ENCODE assay signal across 10 cellular contexts in the genomic region with DNA sequence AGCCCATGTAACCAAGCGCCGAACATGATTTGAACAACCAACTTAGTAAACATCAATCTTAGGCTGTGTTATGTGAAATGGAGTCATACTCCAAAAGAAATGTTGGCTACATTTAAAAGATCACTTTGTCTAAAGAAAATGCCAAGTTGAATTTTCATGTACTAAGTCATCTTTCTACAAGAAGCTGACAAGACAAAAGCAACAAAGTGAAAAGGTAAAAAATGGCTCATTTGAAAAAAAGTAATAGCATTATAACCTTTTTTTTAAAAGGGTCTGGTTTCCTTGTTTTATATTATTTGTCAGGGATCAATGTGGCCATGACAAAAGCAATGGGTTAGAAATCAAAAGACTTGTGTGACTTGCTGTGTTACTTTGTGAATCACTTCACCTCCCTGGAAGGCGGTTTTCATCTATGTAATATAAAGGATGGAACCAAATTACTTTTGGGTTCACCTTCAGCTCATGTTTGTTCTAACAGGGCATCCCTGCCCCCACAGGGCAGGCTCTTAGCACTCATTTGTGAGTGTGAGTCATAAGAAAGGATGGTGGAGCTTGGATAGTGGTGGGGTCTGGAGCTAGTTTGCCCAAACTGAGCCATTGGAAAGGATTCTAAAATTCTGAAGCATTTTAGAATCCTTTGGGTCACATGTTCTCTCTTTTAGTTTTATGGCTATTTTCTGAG.
DNase-seq lines count a peak whose midpoint lies in the region; TF ChIP-seq lines count a peak whose summit lies in the region.
"Had no signal": no experiment of that assay in that cellular context is flagged by ENCODE, and none has a peak within 500 bp of the region (broad histone marks: within the 10 kb centered on the region; RNA-seq: fewer than 3 reads in every experiment).

No MANE protein-coding gene starts in this region.

- peak overlapping the region; percentile 30 for H3K4me3 Mint-ChIP-seq in activated naive CD8-positive, alpha-beta T cell
- H3K4me3 Mint-ChIP-seq: immature natural killer cell had no signal

- no peak overlapping the region for H3K4me3 ChIP-seq in urinary bladder (ENCODE audit: low read depth, low read length)

- in situ Hi-C loops in GM13977 (cut with MboI; ENCODE audit: low pct_unique_long_range_greater_than_20kb, low sequenced_read_pairs, unreplicated experiment) = loop anchor here (25.0 kb wide), 1 partner anchor 281 kb away; the partner anchor contains the start of gene MAML2

- DNase-seq in activated CD8-positive, alpha-beta memory T cell treated with anti-CD3 and anti-CD28 coated beads, Interleukin-2, amount 50 U/mL, for 4 hours = peak; percentile 52
- DNase-seq in activated CD8-positive, alpha-beta memory T cell treated with anti-CD3 and anti-CD28 coated beads for 24 hours = no peak
- DNase-seq in kidney tubule cell (ENCODE audit: low spot score) (peak; percentile 61), dermis blood vessel endothelial cell (no peak), GM13977 (ENCODE audit: low spot score) (no peak), NOMO-1 treated with DMSO at 0.1 percent for 48 hours (lab: John Stamatoyannopoulos, UW; ENCODE audit: unreplicated experiment) (no peak)
- DNase-seq: immature natural killer cell had no signal

- H3K9me3 Mint-ChIP-seq in activated naive CD8-positive, alpha-beta T cell (ENCODE audit: low read depth) = no peaks in the 10 kb centered on the region
- H3K9me3 Mint-ChIP-seq: immature natural killer cell had no signal

- no peaks in the 10 kb centered on the region for H3K4me1 ChIP-seq in urinary bladder (ENCODE audit: insufficient read depth)

- no peaks in the 10 kb centered on the region for H3K36me3 ChIP-seq in urinary bladder (ENCODE audit: insufficient read depth)

- WGBS in urinary bladder = 81% methylated on average over 3 of the region's 3 CpGs

- peaks cover 79% of the 10 kb centered on the region for H3K4me1 Mint-ChIP-seq in activated naive CD8-positive, alpha-beta T cell (ENCODE audit: low read depth)

- peak overlapping the region; percentile 18 for H3K27ac ChIP-seq in urinary bladder (ENCODE audit: low read depth)
- H3K27ac ChIP-seq: C4-2B had no signal

- TF ChIP-seq CTCF in GM13977 (IDR thresholded peaks at IDR 0.05; ENCODE audit: extremely low read depth, insufficient read depth, missing control alignments) = no peak

- H3K27ac Mint-ChIP-seq in activated naive CD8-positive, alpha-beta T cell = peak overlapping the region; percentile 59
- H3K27ac Mint-ChIP-seq: immature natural killer cell had no signal

- no peaks in the 10 kb centered on the region for H3K27me3 Mint-ChIP-seq in activated naive CD8-positive, alpha-beta T cell

- H3K36me3 Mint-ChIP-seq in activated naive CD8-positive, alpha-beta T cell = peaks cover 32% of the 10 kb centered on the region

Comparison
In these comparisons a context has a peak if more than half of its experiments do, and no peak if none do; other contexts are left out.
1. DNase-seq: peak in activated CD8-positive, alpha-beta memory T cell treated with anti-CD3 and anti-CD28 coated beads, Interleukin-2, amount 50 U/mL, for 4 hours (single experiment) and kidney tubule cell (single experiment); none in activated CD8-positive, alpha-beta memory T cell treated with anti-CD3 and anti-CD28 coated beads for 24 hours (single experiment), dermis blood vessel endothelial cell (single experiment), GM13977 (single experiment) and NOMO-1 treated with DMSO at 0.1 percent for 48 hours (single experiment).